Comparison of ENCODE assay signal across 8 cellular contexts in genomic region chr16:83898463-83899271, GRCh38. TPM values are rescaled to one million over a fixed set of nuclear protein-coding genes. Genes with fewer than 3 reads are reported as not detected.
DNase-seq lines count a peak whose midpoint lies in the region; ATAC-seq and TF ChIP-seq lines count a peak whose summit lies in the region.

Gene MLYCD, plus strand, starts transcription at chr16:83899115. Its CDS starts 30 bp downstream, at chr16:83899145.

- H3K9me3 ChIP-seq in HUES48 (ENCODE audit: control insufficient read depth, insufficient read depth, low read length) = no peaks in the 10 kb centered on the region
- no peaks in the 10 kb centered on the region for H3K9me3 ChIP-seq in neuron (ENCODE audit: low read length)

- H3K4me1 ChIP-seq in HUES48 (ENCODE audit: control insufficient read depth, insufficient read depth, low read length) = peaks cover 12% of the 10 kb centered on the region
- peaks cover 4% of the 10 kb centered on the region for H3K4me1 ChIP-seq in foreskin keratinocyte
- H3K4me1 ChIP-seq in neuron (ENCODE audit: insufficient read depth, low read length) = peaks cover 31% of the 10 kb centered on the region

- ATAC-seq in GM21390 (IDR thresholded peaks at IDR 0.05; ENCODE audit: unreplicated experiment) (peak; percentile 92), foreskin keratinocyte (peak; percentile 91)

- peak within 1 kb of the TSS; percentile 52 for H3K9ac ChIP-seq in HUES48 (ENCODE audit: low read depth, low read length)

- H3K27ac ChIP-seq in HUES48 (ENCODE audit: low read depth, low read length) (peak within 1 kb of the TSS; percentile 59), foreskin keratinocyte (no peak within 1 kb of the TSS)

- TF ChIP-seq CTCF in foreskin keratinocyte (conservative IDR thresholded peaks at IDR 0.05) = no peak

- H3K27me3 ChIP-seq in HUES48 (ENCODE audit: control insufficient read depth, insufficient read depth, low read length) = peaks cover 9% of the 10 kb centered on the region; the same call in 1 of the 2 replicates
- H3K27me3 ChIP-seq in foreskin keratinocyte = peaks cover 10% of the 10 kb centered on the region
- no peaks in the 10 kb centered on the region for H3K27me3 ChIP-seq in neuron (ENCODE audit: insufficient read depth, low read length)

- H3K36me3 ChIP-seq in HUES48 (ENCODE audit: control insufficient read depth, insufficient read depth, low read length) (no peaks in the 10 kb centered on the region), neuron (ENCODE audit: insufficient read depth, low read length) (no peaks in the 10 kb centered on the region)

- H3K4me3 ChIP-seq in HUES48 (ENCODE audit: low read depth, low read length) (peak within 1 kb of the TSS; percentile 75), neuron (ENCODE audit: low read length) (peak within 1 kb of the TSS; percentile 67)

- peak; percentile 57 for DNase-seq in DMS153 treated with DMSO at 0.1 percent for 48 hours (lab: John Stamatoyannopoulos, UW; ENCODE audit: unreplicated experiment)
- peak; percentile 77 to 86 for DNase-seq in SHP77 (lab: John Stamatoyannopoulos, UW)
- DNase-seq in activated gamma-delta T cell treated with anti-CD3 and anti-CD28 coated beads, Interleukin-2, amount 50 U/mL, for 16 hours (ENCODE audit: low read depth) = peak; percentile 54
- peak; percentile 21 to 50 for DNase-seq in foreskin keratinocyte
- DNase-seq in stromal cell of bone marrow (ENCODE audit: low read depth) = peak; percentile 63

- H2AFZ ChIP-seq in neuron (ENCODE audit: low read depth, low read length) = peak within 1 kb of the TSS; percentile 88

RNA-seq across cellular contexts. Expression of gene MLYCD, which starts in this region (rescaled TPM):
- 1.1 and 1.2 TPM in 2 replicates for total RNA-seq in foreskin keratinocyte
- 1.2 and 1.4 TPM in 2 replicates for polyA plus RNA-seq in foreskin keratinocyte
